ENCODE assay signal across 1 cellular context in the genomic region with DNA sequence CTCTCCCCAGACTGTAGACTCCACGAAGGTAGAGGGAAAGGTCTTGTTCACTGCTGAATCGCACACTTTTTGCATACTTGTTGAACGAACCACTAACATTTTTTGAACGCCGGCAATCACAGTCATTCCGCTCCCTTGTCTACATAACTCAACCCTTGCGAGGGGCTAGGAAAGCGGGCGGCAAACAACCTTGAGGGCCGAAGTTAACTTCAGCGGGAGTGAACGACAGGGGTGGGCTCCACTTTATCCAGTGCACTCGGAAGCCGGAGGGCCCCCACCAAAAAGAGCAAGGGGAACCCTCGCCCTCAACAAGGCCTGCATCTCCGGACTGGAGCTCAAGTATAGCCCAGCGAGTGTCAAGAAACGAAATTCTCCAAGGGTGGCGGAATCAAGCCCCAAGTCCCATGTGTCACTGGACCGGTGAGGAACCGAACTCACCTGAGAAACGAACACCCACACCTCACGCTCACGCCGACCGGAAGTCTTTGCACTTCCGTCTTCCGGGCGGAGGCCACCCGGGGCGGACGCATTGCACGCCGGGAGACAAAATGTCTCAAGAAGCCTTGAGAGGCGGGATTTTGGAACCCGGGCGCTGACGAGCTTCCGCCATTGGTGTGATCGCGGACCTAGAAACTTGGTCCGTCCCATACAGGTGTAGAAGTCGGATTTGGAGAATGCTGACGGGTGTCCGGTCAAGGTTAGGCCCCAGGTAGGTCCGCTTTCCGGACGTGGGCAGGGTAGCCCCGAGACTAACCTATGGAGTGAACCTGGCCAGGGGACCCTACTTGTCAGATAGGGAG.
A peak's percentile ranks its signal among the peaks of the same experiment; 100 is the strongest.
TF ChIP-seq lines count a peak whose summit lies in the region.

A gene (minus strand): TSS at position 484 of the 800 bp plus-strand sequence. CDS start 1,644 bp downstream, outside the sequence.

TF ChIP-seq in K562, 482 proteins besides CTCF, POLR2A, EP300 and RAD21 (continued from another document and continues in another):
- TF ChIP-seq, protein P1, sequence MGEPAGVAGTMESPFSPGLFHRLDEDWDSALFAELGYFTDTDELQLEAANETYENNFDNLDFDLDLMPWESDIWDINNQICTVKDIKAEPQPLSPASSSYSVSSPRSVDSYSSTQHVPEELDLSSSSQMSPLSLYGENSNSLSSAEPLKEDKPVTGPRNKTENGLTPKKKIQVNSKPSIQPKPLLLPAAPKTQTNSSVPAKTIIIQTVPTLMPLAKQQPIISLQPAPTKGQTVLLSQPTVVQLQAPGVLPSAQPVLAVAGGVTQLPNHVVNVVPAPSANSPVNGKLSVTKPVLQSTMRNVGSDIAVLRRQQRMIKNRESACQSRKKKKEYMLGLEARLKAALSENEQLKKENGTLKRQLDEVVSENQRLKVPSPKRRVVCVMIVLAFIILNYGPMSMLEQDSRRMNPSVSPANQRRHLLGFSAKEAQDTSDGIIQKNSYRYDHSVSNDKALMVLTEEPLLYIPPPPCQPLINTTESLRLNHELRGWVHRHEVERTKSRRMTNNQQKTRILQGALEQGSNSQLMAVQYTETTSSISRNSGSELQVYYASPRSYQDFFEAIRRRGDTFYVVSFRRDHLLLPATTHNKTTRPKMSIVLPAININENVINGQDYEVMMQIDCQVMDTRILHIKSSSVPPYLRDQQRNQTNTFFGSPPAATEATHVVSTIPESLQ (CRISPR knock-in tag; IDR thresholded peaks at IDR 0.05) = no peak
- TF ChIP-seq NRF1 (conservative IDR thresholded peaks at IDR 0.05 in 1 of 2, IDR thresholded peaks at IDR 0.05 in 1 of 2) = peak in 1 of 2 experiments; percentile 28; a peak in 1 of 4 replicates
- TF ChIP-seq, protein P2, sequence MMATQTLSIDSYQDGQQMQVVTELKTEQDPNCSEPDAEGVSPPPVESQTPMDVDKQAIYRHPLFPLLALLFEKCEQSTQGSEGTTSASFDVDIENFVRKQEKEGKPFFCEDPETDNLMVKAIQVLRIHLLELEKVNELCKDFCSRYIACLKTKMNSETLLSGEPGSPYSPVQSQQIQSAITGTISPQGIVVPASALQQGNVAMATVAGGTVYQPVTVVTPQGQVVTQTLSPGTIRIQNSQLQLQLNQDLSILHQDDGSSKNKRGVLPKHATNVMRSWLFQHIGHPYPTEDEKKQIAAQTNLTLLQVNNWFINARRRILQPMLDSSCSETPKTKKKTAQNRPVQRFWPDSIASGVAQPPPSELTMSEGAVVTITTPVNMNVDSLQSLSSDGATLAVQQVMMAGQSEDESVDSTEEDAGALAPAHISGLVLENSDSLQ (IDR thresholded peaks at IDR 0.05) = 0 out of 2 replicates have a peak, but pooled peaks have one; percentile 23
- TF ChIP-seq MED1 (CRISPR knock-in tag; IDR thresholded peaks at IDR 0.05; ENCODE audit: borderline replicate concordance) = no peak
- no peak for TF ChIP-seq SAFB (IDR thresholded peaks at IDR 0.05; ENCODE audit: borderline replicate concordance, low read depth, low read length)
- TF ChIP-seq FOS (IDR thresholded peaks at IDR 0.05; ENCODE audit: extremely low read depth, insufficient read length) = no peak
- TF ChIP-seq, protein P3, sequence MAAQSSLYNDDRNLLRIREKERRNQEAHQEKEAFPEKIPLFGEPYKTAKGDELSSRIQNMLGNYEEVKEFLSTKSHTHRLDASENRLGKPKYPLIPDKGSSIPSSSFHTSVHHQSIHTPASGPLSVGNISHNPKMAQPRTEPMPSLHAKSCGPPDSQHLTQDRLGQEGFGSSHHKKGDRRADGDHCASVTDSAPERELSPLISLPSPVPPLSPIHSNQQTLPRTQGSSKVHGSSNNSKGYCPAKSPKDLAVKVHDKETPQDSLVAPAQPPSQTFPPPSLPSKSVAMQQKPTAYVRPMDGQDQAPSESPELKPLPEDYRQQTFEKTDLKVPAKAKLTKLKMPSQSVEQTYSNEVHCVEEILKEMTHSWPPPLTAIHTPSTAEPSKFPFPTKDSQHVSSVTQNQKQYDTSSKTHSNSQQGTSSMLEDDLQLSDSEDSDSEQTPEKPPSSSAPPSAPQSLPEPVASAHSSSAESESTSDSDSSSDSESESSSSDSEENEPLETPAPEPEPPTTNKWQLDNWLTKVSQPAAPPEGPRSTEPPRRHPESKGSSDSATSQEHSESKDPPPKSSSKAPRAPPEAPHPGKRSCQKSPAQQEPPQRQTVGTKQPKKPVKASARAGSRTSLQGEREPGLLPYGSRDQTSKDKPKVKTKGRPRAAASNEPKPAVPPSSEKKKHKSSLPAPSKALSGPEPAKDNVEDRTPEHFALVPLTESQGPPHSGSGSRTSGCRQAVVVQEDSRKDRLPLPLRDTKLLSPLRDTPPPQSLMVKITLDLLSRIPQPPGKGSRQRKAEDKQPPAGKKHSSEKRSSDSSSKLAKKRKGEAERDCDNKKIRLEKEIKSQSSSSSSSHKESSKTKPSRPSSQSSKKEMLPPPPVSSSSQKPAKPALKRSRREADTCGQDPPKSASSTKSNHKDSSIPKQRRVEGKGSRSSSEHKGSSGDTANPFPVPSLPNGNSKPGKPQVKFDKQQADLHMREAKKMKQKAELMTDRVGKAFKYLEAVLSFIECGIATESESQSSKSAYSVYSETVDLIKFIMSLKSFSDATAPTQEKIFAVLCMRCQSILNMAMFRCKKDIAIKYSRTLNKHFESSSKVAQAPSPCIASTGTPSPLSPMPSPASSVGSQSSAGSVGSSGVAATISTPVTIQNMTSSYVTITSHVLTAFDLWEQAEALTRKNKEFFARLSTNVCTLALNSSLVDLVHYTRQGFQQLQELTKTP (IDR thresholded peaks at IDR 0.05; ENCODE audit: low read depth in 1 of 2, partially characterized antibody in 2 of 2) = peak in 1 of 2 experiments; percentile 42
- no peak for TF ChIP-seq ZNF324 (CRISPR knock-in tag; IDR thresholded peaks at IDR 0.05)
- TF ChIP-seq ZNF212 (CRISPR knock-in tag; IDR thresholded peaks at IDR 0.05) = no peak
- TF ChIP-seq CBX5 (IDR thresholded peaks at IDR 0.05; ENCODE audit: borderline replicate concordance, low read depth) = no peak
- peak; percentile 92 for TF ChIP-seq PHF8 (IDR thresholded peaks at IDR 0.05; ENCODE audit: borderline replicate concordance, low read length)
- TF ChIP-seq, protein P4, sequence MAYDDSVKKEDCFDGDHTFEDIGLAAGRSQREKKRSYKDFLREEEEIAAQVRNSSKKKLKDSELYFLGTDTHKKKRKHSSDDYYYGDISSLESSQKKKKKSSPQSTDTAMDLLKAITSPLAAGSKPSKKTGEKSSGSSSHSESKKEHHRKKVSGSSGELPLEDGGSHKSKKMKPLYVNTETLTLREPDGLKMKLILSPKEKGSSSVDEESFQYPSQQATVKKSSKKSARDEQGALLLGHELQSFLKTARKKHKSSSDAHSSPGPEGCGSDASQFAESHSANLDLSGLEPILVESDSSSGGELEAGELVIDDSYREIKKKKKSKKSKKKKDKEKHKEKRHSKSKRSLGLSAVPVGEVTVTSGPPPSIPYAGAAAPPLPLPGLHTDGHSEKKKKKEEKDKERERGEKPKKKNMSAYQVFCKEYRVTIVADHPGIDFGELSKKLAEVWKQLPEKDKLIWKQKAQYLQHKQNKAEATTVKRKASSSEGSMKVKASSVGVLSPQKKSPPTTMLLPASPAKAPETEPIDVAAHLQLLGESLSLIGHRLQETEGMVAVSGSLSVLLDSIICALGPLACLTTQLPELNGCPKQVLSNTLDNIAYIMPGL (CRISPR knock-in tag; IDR thresholded peaks at IDR 0.05) = no peak
- no peak for TF ChIP-seq RFX5 (IDR thresholded peaks at IDR 0.05; ENCODE audit: low read depth, low read length)
- TF ChIP-seq, protein P5, sequence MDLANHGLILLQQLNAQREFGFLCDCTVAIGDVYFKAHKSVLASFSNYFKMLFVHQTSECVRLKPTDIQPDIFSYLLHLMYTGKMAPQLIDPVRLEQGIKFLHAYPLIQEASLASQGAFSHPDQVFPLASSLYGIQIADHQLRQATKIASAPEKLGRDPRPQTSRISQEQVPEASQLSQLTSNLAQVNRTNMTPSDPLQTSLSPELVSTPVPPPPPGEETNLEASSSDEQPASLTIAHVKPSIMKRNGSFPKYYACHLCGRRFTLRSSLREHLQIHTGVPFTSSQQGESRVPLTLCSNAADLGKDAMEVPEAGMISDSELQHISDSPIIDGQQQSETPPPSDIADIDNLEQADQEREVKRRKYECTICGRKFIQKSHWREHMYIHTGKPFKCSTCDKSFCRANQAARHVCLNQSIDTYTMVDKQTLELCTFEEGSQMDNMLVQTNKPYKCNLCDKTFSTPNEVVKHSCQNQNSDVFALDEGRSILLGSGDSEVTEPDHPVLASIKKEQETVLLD (IDR thresholded peaks at IDR 0.05) = no peak
- no peak for TF ChIP-seq ZNF175 (CRISPR knock-in tag; IDR thresholded peaks at IDR 0.05; ENCODE audit: low read depth)
- no peak for TF ChIP-seq MEF2D (tag; conservative IDR thresholded peaks at IDR 0.05; ENCODE audit: low read depth)
- no peak for TF ChIP-seq KAT8 (IDR thresholded peaks at IDR 0.05; ENCODE audit: low read depth)
- peak; percentile 51; the same call in 1 of the 2 replicates for TF ChIP-seq SOX6 (IDR thresholded peaks at IDR 0.05)
- no peak for TF ChIP-seq TARDBP (IDR thresholded peaks at IDR 0.05)
- TF ChIP-seq, protein P6, sequence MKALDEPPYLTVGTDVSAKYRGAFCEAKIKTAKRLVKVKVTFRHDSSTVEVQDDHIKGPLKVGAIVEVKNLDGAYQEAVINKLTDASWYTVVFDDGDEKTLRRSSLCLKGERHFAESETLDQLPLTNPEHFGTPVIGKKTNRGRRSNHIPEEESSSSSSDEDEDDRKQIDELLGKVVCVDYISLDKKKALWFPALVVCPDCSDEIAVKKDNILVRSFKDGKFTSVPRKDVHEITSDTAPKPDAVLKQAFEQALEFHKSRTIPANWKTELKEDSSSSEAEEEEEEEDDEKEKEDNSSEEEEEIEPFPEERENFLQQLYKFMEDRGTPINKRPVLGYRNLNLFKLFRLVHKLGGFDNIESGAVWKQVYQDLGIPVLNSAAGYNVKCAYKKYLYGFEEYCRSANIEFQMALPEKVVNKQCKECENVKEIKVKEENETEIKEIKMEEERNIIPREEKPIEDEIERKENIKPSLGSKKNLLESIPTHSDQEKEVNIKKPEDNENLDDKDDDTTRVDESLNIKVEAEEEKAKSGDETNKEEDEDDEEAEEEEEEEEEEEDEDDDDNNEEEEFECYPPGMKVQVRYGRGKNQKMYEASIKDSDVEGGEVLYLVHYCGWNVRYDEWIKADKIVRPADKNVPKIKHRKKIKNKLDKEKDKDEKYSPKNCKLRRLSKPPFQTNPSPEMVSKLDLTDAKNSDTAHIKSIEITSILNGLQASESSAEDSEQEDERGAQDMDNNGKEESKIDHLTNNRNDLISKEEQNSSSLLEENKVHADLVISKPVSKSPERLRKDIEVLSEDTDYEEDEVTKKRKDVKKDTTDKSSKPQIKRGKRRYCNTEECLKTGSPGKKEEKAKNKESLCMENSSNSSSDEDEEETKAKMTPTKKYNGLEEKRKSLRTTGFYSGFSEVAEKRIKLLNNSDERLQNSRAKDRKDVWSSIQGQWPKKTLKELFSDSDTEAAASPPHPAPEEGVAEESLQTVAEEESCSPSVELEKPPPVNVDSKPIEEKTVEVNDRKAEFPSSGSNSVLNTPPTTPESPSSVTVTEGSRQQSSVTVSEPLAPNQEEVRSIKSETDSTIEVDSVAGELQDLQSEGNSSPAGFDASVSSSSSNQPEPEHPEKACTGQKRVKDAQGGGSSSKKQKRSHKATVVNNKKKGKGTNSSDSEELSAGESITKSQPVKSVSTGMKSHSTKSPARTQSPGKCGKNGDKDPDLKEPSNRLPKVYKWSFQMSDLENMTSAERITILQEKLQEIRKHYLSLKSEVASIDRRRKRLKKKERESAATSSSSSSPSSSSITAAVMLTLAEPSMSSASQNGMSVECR (CRISPR knock-in tag; IDR thresholded peaks at IDR 0.05) = peak; percentile 94
- TF ChIP-seq, protein P7, sequence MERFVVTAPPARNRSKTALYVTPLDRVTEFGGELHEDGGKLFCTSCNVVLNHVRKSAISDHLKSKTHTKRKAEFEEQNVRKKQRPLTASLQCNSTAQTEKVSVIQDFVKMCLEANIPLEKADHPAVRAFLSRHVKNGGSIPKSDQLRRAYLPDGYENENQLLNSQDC (CRISPR knock-in tag; IDR thresholded peaks at IDR 0.05) = no peak
- TF ChIP-seq NFIX (CRISPR knock-in tag; IDR thresholded peaks at IDR 0.05; ENCODE audit: low read depth) = no peak
- TF ChIP-seq MEIS2 (IDR thresholded peaks at IDR 0.05; ENCODE audit: partially characterized antibody) = no peak
- TF ChIP-seq, protein P8, sequence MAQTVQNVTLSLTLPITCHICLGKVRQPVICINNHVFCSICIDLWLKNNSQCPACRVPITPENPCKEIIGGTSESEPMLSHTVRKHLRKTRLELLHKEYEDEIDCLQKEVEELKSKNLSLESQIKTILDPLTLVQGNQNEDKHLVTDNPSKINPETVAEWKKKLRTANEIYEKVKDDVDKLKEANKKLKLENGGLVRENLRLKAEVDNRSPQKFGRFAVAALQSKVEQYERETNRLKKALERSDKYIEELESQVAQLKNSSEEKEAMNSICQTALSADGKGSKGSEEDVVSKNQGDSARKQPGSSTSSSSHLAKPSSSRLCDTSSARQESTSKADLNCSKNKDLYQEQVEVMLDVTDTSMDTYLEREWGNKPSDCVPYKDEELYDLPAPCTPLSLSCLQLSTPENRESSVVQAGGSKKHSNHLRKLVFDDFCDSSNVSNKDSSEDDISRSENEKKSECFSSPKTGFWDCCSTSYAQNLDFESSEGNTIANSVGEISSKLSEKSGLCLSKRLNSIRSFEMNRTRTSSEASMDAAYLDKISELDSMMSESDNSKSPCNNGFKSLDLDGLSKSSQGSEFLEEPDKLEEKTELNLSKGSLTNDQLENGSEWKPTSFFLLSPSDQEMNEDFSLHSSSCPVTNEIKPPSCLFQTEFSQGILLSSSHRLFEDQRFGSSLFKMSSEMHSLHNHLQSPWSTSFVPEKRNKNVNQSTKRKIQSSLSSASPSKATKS (CRISPR knock-in tag; IDR thresholded peaks at IDR 0.05) = no peak
- no peak for TF ChIP-seq ZNF24 (IDR thresholded peaks at IDR 0.05)
- no peak for TF ChIP-seq SETDB1 (IDR thresholded peaks at IDR 0.05; ENCODE audit: low read length)
- TF ChIP-seq, protein P9, sequence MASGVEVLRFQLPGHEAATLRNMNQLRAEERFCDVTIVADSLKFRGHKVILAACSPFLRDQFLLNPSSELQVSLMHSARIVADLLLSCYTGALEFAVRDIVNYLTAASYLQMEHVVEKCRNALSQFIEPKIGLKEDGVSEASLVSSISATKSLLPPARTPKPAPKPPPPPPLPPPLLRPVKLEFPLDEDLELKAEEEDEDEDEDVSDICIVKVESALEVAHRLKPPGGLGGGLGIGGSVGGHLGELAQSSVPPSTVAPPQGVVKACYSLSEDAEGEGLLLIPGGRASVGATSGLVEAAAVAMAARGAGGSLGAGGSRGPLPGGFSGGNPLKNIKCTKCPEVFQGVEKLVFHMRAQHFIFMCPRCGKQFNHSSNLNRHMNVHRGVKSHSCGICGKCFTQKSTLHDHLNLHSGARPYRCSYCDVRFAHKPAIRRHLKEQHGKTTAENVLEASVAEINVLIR (CRISPR knock-in tag; IDR thresholded peaks at IDR 0.05) = no peak
- no peak for TF ChIP-seq ZNF174 (CRISPR knock-in tag; IDR thresholded peaks at IDR 0.05)
- TF ChIP-seq CXXC5 (CRISPR knock-in tag; IDR thresholded peaks at IDR 0.05) = peak; percentile 63
